ENCODE assay signal across 8 cellular contexts in the genomic region with DNA sequence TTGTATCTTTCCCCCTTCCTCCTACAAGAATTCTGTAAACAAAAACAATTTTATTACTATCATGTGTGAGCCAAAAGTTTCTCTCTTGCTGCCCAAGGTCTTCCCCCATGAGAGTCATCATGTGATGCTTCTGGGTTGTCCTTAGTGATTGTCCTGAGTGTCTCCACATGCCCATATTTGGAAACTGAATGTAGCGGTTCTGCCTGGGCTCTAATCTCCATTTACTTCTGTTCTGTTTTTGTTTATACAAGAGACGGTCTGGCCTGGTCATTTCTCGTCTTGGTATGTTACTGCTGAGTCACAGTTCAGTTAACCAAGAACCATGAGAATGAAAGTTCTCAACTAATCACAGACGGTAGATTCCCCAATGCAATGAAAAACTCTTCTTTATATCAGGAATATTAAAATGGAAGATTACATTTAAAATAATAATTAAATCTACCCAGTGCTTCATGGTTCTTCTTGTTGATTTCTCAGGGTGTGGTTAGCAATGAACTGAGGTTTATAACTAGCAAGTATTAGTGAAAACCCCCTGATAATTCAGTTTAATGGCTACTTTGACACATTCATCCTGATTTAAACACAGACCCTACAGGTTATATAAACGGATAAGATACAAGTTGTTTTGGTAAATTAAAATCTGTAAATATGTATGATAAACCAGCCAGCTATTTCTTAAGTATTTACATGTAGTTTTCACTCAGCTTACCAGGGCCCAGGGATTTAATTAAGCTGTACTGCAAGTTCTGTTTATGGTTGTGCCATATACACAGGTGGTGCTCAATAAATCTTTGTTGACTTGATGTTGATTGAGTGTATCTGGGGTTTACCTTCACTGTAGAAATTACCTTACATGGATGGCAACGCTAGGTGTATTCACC.
DNase-seq lines count a peak whose midpoint lies in the region; ATAC-seq, FAIRE-seq and TF ChIP-seq lines count a peak whose summit lies in the region.

No MANE protein-coding gene starts in this region.

- no peak overlapping the region for H2AFZ ChIP-seq in H1 (ENCODE audit: low read length)

- no peaks in the 10 kb centered on the region for H3K36me3 Mint-ChIP-seq in endothelial cell (ENCODE audit: low read depth, unreplicated experiment)

- H2BK12ac ChIP-seq in H1 (ENCODE audit: low read depth, low read length) = no peak overlapping the region

- H2BK120ac ChIP-seq in H1 (replicated peaks; ENCODE audit: low read depth, low read length) = no peak overlapping the region

- no peak for FAIRE-seq in H1 (lab: Jason Lieb, UNC)

- H3K4me3 Mint-ChIP-seq in endothelial cell (ENCODE audit: unreplicated experiment) = no peak overlapping the region

- H3K23ac ChIP-seq in H1 (ENCODE audit: insufficient read length) = no peak overlapping the region

- WGBS in H1 (ENCODE audit: extremely low coverage in 1 of 2, insufficient coverage in 1 of 2, insufficient read length in 1 of 2, insufficient replicate concordance in 2 of 2, low coverage in 1 of 2, low lambda C conversion rate in 2 of 2, missing lambda C conversion rate in 1 of 2), 2 experiments = 87% methylated on average over 6 of the region's 6 CpGs; no CpG with 5 or more reads in 1 of the 2 experiments
- 13 to 24% (median 16%) methylated on average over 6 of the region's 6 CpGs for WGBS in ovary, 3 donors

- H3K18ac ChIP-seq in H1 (ENCODE audit: extremely low read depth, low read length) = no peak overlapping the region

- no peak overlapping the region for H2BK20ac ChIP-seq in H1 (ENCODE audit: low read length)

- H2BK15ac ChIP-seq in H1 (ENCODE audit: low read length) = no peak overlapping the region

- H3K4me1 ChIP-seq in H1 (replicated peaks in 1 of 4; ENCODE audit: control insufficient read depth in 3 of 4, insufficient read depth in 4 of 4, low read length in 3 of 4) = peaks cover 0 to 4% (median 2%) of the 10 kb centered on the region in 4 experiments; a peak in 1 of 7 replicates
- peaks cover 28% of the 10 kb centered on the region for H3K4me1 ChIP-seq in ovary (ENCODE audit: insufficient read depth)

- CTCF ChIA-PET in AG04450 (lab: Charles Lee) (no interaction called here), H1 (lab: Charles Lee; ENCODE audit: partially characterized antibody) (no interaction called here)

- H3K27me3 ChIP-seq in AG04450 (ENCODE audit: control insufficient read depth, insufficient read depth, low read length) = no peaks in the 10 kb centered on the region
- no peaks in the 10 kb centered on the region for H3K27me3 ChIP-seq in H1 (replicated peaks in 1 of 4; ENCODE audit: control insufficient read depth in 3 of 4, extremely low read depth in 1 of 4, insufficient read depth in 3 of 4, low read length in 3 of 4)
- no peaks in the 10 kb centered on the region for H3K27me3 ChIP-seq in ovary

- H3K27ac Mint-ChIP-seq in endothelial cell (ENCODE audit: unreplicated experiment) = no peak overlapping the region

- ATAC-seq in GM21360 (IDR thresholded peaks at IDR 0.05; ENCODE audit: unreplicated experiment) = peak; percentile 45

- TF ChIP-seq RAD21 in H1 (IDR thresholded peaks at IDR 0.05 in 1 of 2, conservative IDR thresholded peaks at IDR 0.05 in 1 of 2; ENCODE audit: low read depth in 2 of 2, low read length in 2 of 2) = no peak

- peaks cover 21% of the 10 kb centered on the region for H3K4me1 Mint-ChIP-seq in endothelial cell (ENCODE audit: unreplicated experiment)

- H3K27me3 Mint-ChIP-seq in endothelial cell (ENCODE audit: unreplicated experiment) = no peaks in the 10 kb centered on the region

- no peaks in the 10 kb centered on the region for H3K9me3 Mint-ChIP-seq in endothelial cell (ENCODE audit: unreplicated experiment)

- no peaks in the 10 kb centered on the region for H3K36me3 ChIP-seq in H1 (ENCODE audit: control insufficient read depth in 2 of 4, insufficient read depth in 4 of 4, low read length in 3 of 4)
- no peaks in the 10 kb centered on the region for H3K36me3 ChIP-seq in ovary

- H3K4me3 ChIP-seq in AG04450 (ENCODE audit: low read depth, low read length) = no peak overlapping the region; the same call in 1 of the 2 replicates
- no peak overlapping the region for H3K4me3 ChIP-seq in H1 (ENCODE audit: extremely low read depth in 1 of 4, insufficient read depth in 2 of 4, low read depth in 3 of 4, low read length in 4 of 4)
- H3K4me3 ChIP-seq in ovary = no peak overlapping the region

- no peak overlapping the region for H3K14ac ChIP-seq in H1 (ENCODE audit: insufficient read length)

- H2AK5ac ChIP-seq in H1 (ENCODE audit: low read depth, low read length) = no peak overlapping the region

- H3K4ac ChIP-seq in H1 (replicated peaks; ENCODE audit: insufficient read length, low read depth, low read length) = no peak overlapping the region

- POLR2A ChIA-PET in AG04450 (lab: Yijun Ruan, JAX) (no interaction called here), H1 (lab: Charles Lee; ENCODE audit: partially characterized antibody) (no interaction called here)

- H3K27ac ChIP-seq in AG04450 (ENCODE audit: low read depth, low read length) (peak overlapping the region; percentile 85), H1 (ENCODE audit: low read depth, low read length) (no peak overlapping the region), ovary (peak overlapping the region; percentile 63 to 79)

- no peak overlapping the region for H4K8ac ChIP-seq in H1 (ENCODE audit: extremely low read depth, insufficient read depth, low read length)

- no peak for TF ChIP-seq POLR2A in H1 (IDR thresholded peaks at IDR 0.05; ENCODE audit: control extremely low read depth in 1 of 2, low read depth in 2 of 2, low read length in 2 of 2)
- TF ChIP-seq POLR2A in ovary (IDR thresholded peaks at IDR 0.05) = no peak

- intact Hi-C loops in ovary (cut with DNase I) = no loop called here

- H3K79me1 ChIP-seq in H1 (ENCODE audit: low read depth, low read length) = peaks cover 6% of the 10 kb centered on the region

- TF ChIP-seq CTCF in AG04450 (IDR thresholded peaks at IDR 0.05; ENCODE audit: low read depth, low read length) (no peak), H1 (IDR thresholded peaks at IDR 0.05; ENCODE audit: control extremely low read depth in 1 of 3, insufficient read depth in 1 of 3, low read depth in 1 of 3, low read length in 3 of 3) (no peak), ovary (IDR thresholded peaks at IDR 0.05) (no peak), endothelial cell (IDR thresholded peaks at IDR 0.05; ENCODE audit: unreplicated experiment) (no peak)

- no peak overlapping the region for H4K5ac ChIP-seq in H1 (ENCODE audit: insufficient read length, low read depth, low read length)

- no peak overlapping the region for H3K56ac ChIP-seq in H1 (replicated peaks; ENCODE audit: insufficient read length, low read depth, low read length)

- no peak overlapping the region for H3K4me2 ChIP-seq in H1 (ENCODE audit: insufficient read depth in 1 of 2, low read depth in 2 of 2, low read length in 2 of 2)

- H3K9me3 ChIP-seq in AG04450 (ENCODE audit: control insufficient read depth, insufficient read depth, low read length) (no peaks in the 10 kb centered on the region), H1 (ENCODE audit: insufficient read depth in 2 of 2, low read depth in 1 of 2, low read length in 1 of 2) (no peaks in the 10 kb centered on the region), ovary (no peaks in the 10 kb centered on the region)

- no peaks in the 10 kb centered on the region; the same call in 1 of the 2 replicates for H3K23me2 ChIP-seq in H1 (ENCODE audit: low read depth, low read length)

- H3K79me2 ChIP-seq in H1 (ENCODE audit: control insufficient read depth in 1 of 2, insufficient read depth in 2 of 2, low read length in 2 of 2) = peaks cover 5 to 9% of the 10 kb centered on the region in 2 experiments; a peak in 2 of 4 replicates

- H3K9ac ChIP-seq in H1 (replicated peaks in 1 of 4; ENCODE audit: extremely low read depth in 1 of 4, low read depth in 3 of 4, low read length in 3 of 4) = no peak overlapping the region

- no peak overlapping the region for H2BK5ac ChIP-seq in H1 (ENCODE audit: low read depth, low read length)

- TF ChIP-seq EP300 in H1 (IDR thresholded peaks at IDR 0.05; ENCODE audit: borderline replicate concordance in 1 of 2, low read depth in 2 of 2, low read length in 2 of 2) = no peak
- TF ChIP-seq EP300 in ovary (IDR thresholded peaks at IDR 0.05) = no peak

- no peak overlapping the region for H4K91ac ChIP-seq in H1 (replicated peaks; ENCODE audit: insufficient read length, low read length)

- DNase-seq in AG04450 (ENCODE audit: low read depth, low spot score) = peak; percentile 98
- peak; percentile 61 for DNase-seq in HS-5 (ENCODE audit: low read depth)
- no peak for DNase-seq in H1 (ENCODE audit: low read depth in 1 of 2, low spot score in 2 of 2)
- peak in 2 of 5 donors; percentile 52 to 66 for DNase-seq in ovary
- no peak for DNase-seq in endothelial cell (ENCODE audit: low spot score)
- DNase-seq in NCI-H2171 (lab: John Stamatoyannopoulos, UW) = no peak
- no peak for DNase-seq in NCI-H187 (lab: John Stamatoyannopoulos, UW)

- H4K20me1 ChIP-seq in H1 (replicated peaks in 1 of 2; ENCODE audit: control insufficient read depth in 1 of 2, insufficient read depth in 2 of 2, low read length in 2 of 2) = peaks cover 0 to 2% of the 10 kb centered on the region in 2 experiments

TF ChIP-seq in H1, 55 proteins besides CTCF, POLR2A, EP300 and RAD21:
- no peak for TF ChIP-seq POLR2AphosphoS5 (IDR thresholded peaks at IDR 0.05; ENCODE audit: low read depth, low read length)
- peak; percentile 84 for TF ChIP-seq SRF (IDR thresholded peaks at IDR 0.05; ENCODE audit: low read depth, low read length)
- TF ChIP-seq BACH1 (IDR thresholded peaks at IDR 0.05; ENCODE audit: low read length) = peak; percentile 66; the same call in 1 of the 2 replicates
- TF ChIP-seq ASH2L (IDR thresholded peaks at IDR 0.05; ENCODE audit: low read length) = no peak
TF ChIP-seq in H1: peak in this region for 2.

Comparison
In these comparisons a context has a peak if more than half of its experiments do, and no peak if none do; other contexts are left out.
1. DNase-seq: peak in AG04450 (single experiment) and HS-5 (single experiment); none in H1 (0 of 2), endothelial cell (single experiment), NCI-H2171 (single experiment) and NCI-H187 (0 of 2).